In genomic region chr11:117834838-117835443, GRCh38 we compare ENCODE assay signal across 1 cellular context.
TF ChIP-seq lines count a peak whose summit lies in the region.

No MANE protein-coding gene starts in this region.

TF ChIP-seq in GM12878, 131 proteins besides CTCF, POLR2A, EP300 and RAD21:
- TF ChIP-seq MEF2B (IDR thresholded peaks at IDR 0.05; ENCODE audit: partially characterized antibody, poor library complexity, severe bottlenecking) (peak; percentile 18), HDAC2 (IDR thresholded peaks at IDR 0.05) (no peak)
